Comparison of ENCODE assay signal across 8 cellular contexts in genomic region chr12:57772429-57773322, GRCh38. TPM values are rescaled to one million over a fixed set of nuclear protein-coding genes. Genes with fewer than 3 reads are reported as not detected.
DNase-seq lines count a peak whose midpoint lies in the region; ATAC-seq and TF ChIP-seq lines count a peak whose summit lies in the region.

Gene EEF1AKMT3, plus strand, starts transcription at chr12:57772614. Its CDS starts 111 bp downstream, at chr12:57772725.

- no peak for TF ChIP-seq POLR2A in ovary (IDR thresholded peaks at IDR 0.05)

- H3K27me3 Mint-ChIP-seq in activated naive CD8-positive, alpha-beta T cell treated with anti-CD3 and anti-CD28 coated beads, Interleukin-2, amount 50 U/mL, for 24 hours: no peaks in the 10 kb centered on the region

- H3K4me3 ChIP-seq in ovary: peak within 1 kb of the TSS; percentile 86

- 0 to 1% (median 1%) methylated on average over 51 to 67 of the region's 67 CpGs for WGBS in ovary, 3 donors

- no peaks in the 10 kb centered on the region for H3K9me3 Mint-ChIP-seq in activated naive CD8-positive, alpha-beta T cell treated with anti-CD3 and anti-CD28 coated beads, Interleukin-2, amount 50 U/mL, for 24 hours

- ATAC-seq in HG02678 (IDR thresholded peaks at IDR 0.05; ENCODE audit: unreplicated experiment): peak; percentile 17
- peak; percentile 34 for ATAC-seq in activated naive CD8-positive, alpha-beta T cell treated with anti-CD3 and anti-CD28 coated beads, Interleukin-2, amount 50 U/mL, for 24 hours

- intact Hi-C loops in cardiac septum (cut with DNase I) (loop anchor here (1.0 kb wide), 1 partner anchor 10 kb away; the partner anchor contains the start of gene TSFM), ovary (cut with DNase I) (no loop called here)

- H3K4me1 Mint-ChIP-seq in activated naive CD8-positive, alpha-beta T cell treated with anti-CD3 and anti-CD28 coated beads, Interleukin-2, amount 50 U/mL, for 24 hours: peaks cover 33% of the 10 kb centered on the region

- peak within 1 kb of the TSS; percentile 96 for H3K27ac Mint-ChIP-seq in activated naive CD8-positive, alpha-beta T cell treated with anti-CD3 and anti-CD28 coated beads, Interleukin-2, amount 50 U/mL, for 24 hours

- H3K4me3 Mint-ChIP-seq in activated naive CD8-positive, alpha-beta T cell treated with anti-CD3 and anti-CD28 coated beads, Interleukin-2, amount 50 U/mL, for 24 hours: peak within 1 kb of the TSS; percentile 94

- peaks cover 2% of the 10 kb centered on the region for H3K4me1 ChIP-seq in ovary (ENCODE audit: insufficient read depth)

- peaks cover 36% of the 10 kb centered on the region for H3K36me3 Mint-ChIP-seq in activated naive CD8-positive, alpha-beta T cell treated with anti-CD3 and anti-CD28 coated beads, Interleukin-2, amount 50 U/mL, for 24 hours (ENCODE audit: low read depth)

- no peaks in the 10 kb centered on the region for H3K27me3 ChIP-seq in ovary

- H3K27ac ChIP-seq in ovary: peak within 1 kb of the TSS; percentile 67 to 85

- no peaks in the 10 kb centered on the region for H3K36me3 ChIP-seq in ovary

- TF ChIP-seq CTCF in ovary (IDR thresholded peaks at IDR 0.05): no peak

- TF ChIP-seq EP300 in ovary (IDR thresholded peaks at IDR 0.05): no peak

- no peaks in the 10 kb centered on the region for H3K9me3 ChIP-seq in ovary

- DNase-seq in NOMO-1 (lab: John Stamatoyannopoulos, UW; ENCODE audit: unreplicated experiment in 2 of 2): peak; percentile 18 to 38
- DNase-seq in NOMO-1 treated with dmso at 0.1 percent for 144 hours (lab: John Stamatoyannopoulos, UW; ENCODE audit: unreplicated experiment): no peak
- peak; percentile 64 for DNase-seq in NCI-H2227 (lab: John Stamatoyannopoulos, UW; ENCODE audit: unreplicated experiment)
- peak; percentile 52 for DNase-seq in activated naive CD8-positive, alpha-beta T cell treated with anti-CD3 and anti-CD28 coated beads, Interleukin-2, amount 50 U/mL, for 24 hours
- peak; percentile 78 for DNase-seq in cardiac septum (ENCODE audit: low spot score)
- DNase-seq in ovary: peak; percentile 64 to 77 (median 74)
- DNase-seq in HPDE6-E6E7 (ENCODE audit: extremely low spot score): no peak

RNA-seq across cellular contexts. Expression of gene EEF1AKMT3, which starts in this region (rescaled TPM):
- total RNA-seq in cardiac septum (1.6 TPM), ovary (10 to 100 TPM; 11.0 to 18.0 (median 15.2) TPM)
- 10 to 100 TPM; 10.4 to 15.0 TPM for polyA plus RNA-seq in ovary

Comparison
In these comparisons a context has a peak if more than half of its experiments do, and no peak if none do; other contexts are left out.
1. DNase-seq: peak in NOMO-1 (2 of 2), NCI-H2227 (single experiment), activated naive CD8-positive, alpha-beta T cell treated with anti-CD3 and anti-CD28 coated beads, Interleukin-2, amount 50 U/mL, for 24 hours (single experiment), cardiac septum (single experiment) and ovary (5 of 5); none in NOMO-1 treated with dmso at 0.1 percent for 144 hours (single experiment) and HPDE6-E6E7 (single experiment).